In the genomic region with DNA sequence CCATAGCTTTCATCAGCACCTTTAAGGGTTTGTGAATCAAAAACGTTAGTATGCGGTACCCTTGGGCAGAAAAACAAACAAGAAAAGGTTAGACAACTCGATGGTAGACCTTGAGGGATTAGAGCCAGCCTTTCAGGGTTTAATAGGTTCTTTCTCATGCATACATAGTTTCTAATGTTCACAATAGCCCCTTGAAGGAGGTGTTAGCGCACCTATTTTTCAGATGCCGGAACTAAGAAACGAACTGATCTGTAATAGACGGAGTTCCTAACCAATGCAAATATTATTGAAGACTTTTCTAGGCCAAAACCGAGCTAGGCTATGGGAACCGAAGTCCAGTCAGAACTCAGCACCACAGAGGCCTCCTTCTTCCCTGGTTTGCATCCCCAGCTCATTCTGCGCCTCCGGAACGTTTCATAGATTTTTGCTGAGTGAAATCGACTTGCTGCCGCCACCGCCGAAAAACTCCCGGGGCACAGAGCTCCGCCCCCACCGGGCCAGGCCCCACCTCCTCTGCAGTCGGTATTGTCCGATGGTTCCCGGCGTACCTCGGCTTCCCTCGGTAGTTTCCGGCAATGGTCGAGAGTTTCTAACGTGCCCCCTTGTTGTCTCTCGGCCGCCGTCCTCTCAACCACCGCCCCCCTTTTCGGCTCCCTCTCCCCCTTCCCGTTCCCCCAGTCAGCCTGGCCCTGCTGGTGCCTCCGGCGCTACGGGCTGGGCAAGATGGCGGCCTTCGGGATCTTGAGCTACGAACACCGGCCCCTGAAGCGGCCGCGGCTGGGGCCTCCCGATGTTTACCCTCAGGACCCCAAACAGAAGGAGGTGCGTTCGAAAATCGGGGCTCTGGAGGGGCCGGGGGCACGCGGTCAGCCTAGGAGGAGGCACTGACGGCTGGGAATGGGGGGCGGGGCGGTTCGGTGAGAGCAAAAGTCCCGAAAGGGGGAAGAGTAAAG, we compare ENCODE assay signal across 8 cellular contexts. TPM values are rescaled to one million over a fixed set of nuclear protein-coding genes. Genes with fewer than 3 reads are reported as not detected.
DNase-seq lines count a peak whose midpoint lies in the region; ATAC-seq and TF ChIP-seq lines count a peak whose summit lies in the region.

Gene MED12 (plus strand): TSS at position 565 of the 953 bp plus-strand sequence. CDS start 159 bp downstream, at position 724.

- 0 out of 2 replicates have a peak, but pooled peaks cover 5% of the 10 kb centered on the region for H3F3A ChIP-seq in SU-DHL-6 (ENCODE audit: insufficient read depth)

- TF ChIP-seq CTCF in HFF-Myc (IDR thresholded peaks at IDR 0.05; ENCODE audit: low read depth, low read length, missing control alignments), result no peak
- no peak for TF ChIP-seq CTCF in SU-DHL-6 (IDR thresholded peaks at IDR 0.05; ENCODE audit: insufficient read depth, low read length, poor library complexity, severe bottlenecking)
- no peak for TF ChIP-seq CTCF in ovary (IDR thresholded peaks at IDR 0.05)
- no peak for TF ChIP-seq CTCF in thoracic aorta (IDR thresholded peaks at IDR 0.05)

- peak within 1 kb of the TSS; percentile 82 for H3K4me3 Mint-ChIP-seq in activated naive CD8-positive, alpha-beta T cell treated with anti-CD3 and anti-CD28 coated beads, Interleukin-2, amount 10 ng/mL, durations not matched to agents 7 days and 5 days

- H3K27ac ChIP-seq in SU-DHL-6 (ENCODE audit: low read depth, low read length) (peak within 1 kb of the TSS; percentile 72), ovary (peak within 1 kb of the TSS; percentile 70 to 72), thoracic aorta (peak within 1 kb of the TSS; percentile 69 to 73)

- no peaks in the 10 kb centered on the region for H3K9me3 Mint-ChIP-seq in activated naive CD8-positive, alpha-beta T cell treated with anti-CD3 and anti-CD28 coated beads, Interleukin-2, amount 10 ng/mL, durations not matched to agents 7 days and 5 days

- H3K9ac ChIP-seq in SU-DHL-6 (ENCODE audit: low read length), result peak within 1 kb of the TSS; percentile 75

- intact Hi-C loops in head of caudate nucleus (cut with DNase I) (no loop called here), ovary (cut with DNase I) (no loop called here)

- H3K27ac Mint-ChIP-seq in activated naive CD8-positive, alpha-beta T cell treated with anti-CD3 and anti-CD28 coated beads, Interleukin-2, amount 10 ng/mL, durations not matched to agents 7 days and 5 days, result peak within 1 kb of the TSS; percentile 86

- peaks cover 14% of the 10 kb centered on the region for H3K4me1 Mint-ChIP-seq in activated naive CD8-positive, alpha-beta T cell treated with anti-CD3 and anti-CD28 coated beads, Interleukin-2, amount 10 ng/mL, durations not matched to agents 7 days and 5 days

- TF ChIP-seq EP300 in ovary (IDR thresholded peaks at IDR 0.05), result no peak

- H3K4me1 ChIP-seq in ovary (ENCODE audit: insufficient read depth) (peaks cover 4% of the 10 kb centered on the region), thoracic aorta (ENCODE audit: control insufficient read depth in 1 of 2, low read depth in 2 of 2) (peaks cover 0 to 7% of the 10 kb centered on the region in 2 donors)

- ATAC-seq in activated naive CD8-positive, alpha-beta T cell treated with anti-CD3 and anti-CD28 coated beads, Interleukin-2, amount 10 ng/mL, durations not matched to agents 7 days and 5 days (ENCODE audit: low read depth), result peak; percentile 93
- peak; percentile 84 for ATAC-seq in thoracic aorta (ENCODE audit: insufficient number of reproducible peaks, low FRiP score, low read depth)

- no peak for TF ChIP-seq POLR2A in ovary (IDR thresholded peaks at IDR 0.05)

- H3K9me3 ChIP-seq in SU-DHL-6 (ENCODE audit: insufficient read depth, low read length) (no peaks in the 10 kb centered on the region), ovary (no peaks in the 10 kb centered on the region), thoracic aorta (no peaks in the 10 kb centered on the region)

- POLR2A ChIA-PET in activated naive CD8-positive, alpha-beta T cell treated with anti-CD3 and anti-CD28 coated beads, Interleukin-2, amount 10 ng/mL, durations not matched to agents 7 days and 5 days (lab: Charles Lee), result interaction anchor here (0.9 to 6.5 kb wide), 13 partner anchors 8 to 416 kb away, joined by 3 to 106 read pairs (median 5); partner anchors contain the start of genes CXorf65, FOXO4, NONO and SNX12

- no peaks in the 10 kb centered on the region for H3K9me2 ChIP-seq in SU-DHL-6 (replicated peaks; ENCODE audit: insufficient read depth, low read length)

- H3K36me3 ChIP-seq in SU-DHL-6 (ENCODE audit: low read length), result no peaks in the 10 kb centered on the region
- H3K36me3 ChIP-seq in ovary, result no peaks in the 10 kb centered on the region
- H3K36me3 ChIP-seq in thoracic aorta, result peaks cover 22% of the 10 kb centered on the region

- H3K4me3 ChIP-seq in HFF-Myc (replicated peaks; ENCODE audit: low read depth, low read length) (peak within 1 kb of the TSS; percentile 58), SU-DHL-6 (ENCODE audit: insufficient read depth, low read length, poor library complexity, severe bottlenecking) (peak within 1 kb of the TSS; percentile 72), ovary (peak within 1 kb of the TSS; percentile 66), thoracic aorta (peak within 1 kb of the TSS; percentile 87)

- H4K20me1 ChIP-seq in SU-DHL-6 (ENCODE audit: low read depth, low read length), result no peaks in the 10 kb centered on the region

- H3K36me3 Mint-ChIP-seq in activated naive CD8-positive, alpha-beta T cell treated with anti-CD3 and anti-CD28 coated beads, Interleukin-2, amount 10 ng/mL, durations not matched to agents 7 days and 5 days, result peaks cover 5% of the 10 kb centered on the region

- peak within 1 kb of the TSS; percentile 80 for H2AFZ ChIP-seq in SU-DHL-6 (ENCODE audit: low read depth, low read length, severe bottlenecking)

- H3K27me3 ChIP-seq in SU-DHL-6 (ENCODE audit: low read length), result no peaks in the 10 kb centered on the region
- H3K27me3 ChIP-seq in ovary, result no peaks in the 10 kb centered on the region
- H3K27me3 ChIP-seq in thoracic aorta (replicated peaks; ENCODE audit: insufficient read depth), result no peaks in the 10 kb centered on the region

- no peaks in the 10 kb centered on the region for H3K27me3 Mint-ChIP-seq in activated naive CD8-positive, alpha-beta T cell treated with anti-CD3 and anti-CD28 coated beads, Interleukin-2, amount 10 ng/mL, durations not matched to agents 7 days and 5 days

- H3K79me2 ChIP-seq in SU-DHL-6 (ENCODE audit: insufficient read depth, low read length), result no peaks in the 10 kb centered on the region

- peak within 1 kb of the TSS; percentile 90 for H3K4me2 ChIP-seq in SU-DHL-6 (ENCODE audit: low read depth, low read length, poor library complexity, severe bottlenecking)

- DNase-seq in GM04504 (ENCODE audit: low read depth) (peak; percentile 52), HFF-Myc (ENCODE audit: extremely low read depth, low read depth) (peak; percentile 35), NAMALWA (ENCODE audit: low spot score) (peak; percentile 75), head of caudate nucleus (peak; percentile 72 to 93 (median 86)), ovary (peak; percentile 87 to 94 (median 91)), thoracic aorta (ENCODE audit: low spot score) (peak; percentile 7)
- peak; percentile 83 for DNase-seq in activated naive CD8-positive, alpha-beta T cell treated with anti-CD3 and anti-CD28 coated beads, Interleukin-2, amount 10 ng/mL, durations not matched to agents 7 days and 5 days

- WGBS in ovary, 3 donors, result 25 to 38% (median 25%) methylated on average over 53 to 56 of the region's 56 CpGs

RNA-seq across cellular contexts. Expression of gene MED12, which starts in this region (rescaled TPM):
- 10 to 100 TPM; 64.7 to 77.1 TPM for total RNA-seq in activated naive CD8-positive, alpha-beta T cell treated with anti-CD3 and anti-CD28 coated beads, Interleukin-2, amount 10 ng/mL, durations not matched to agents 7 days and 5 days
- total RNA-seq in ovary (10 to 100 TPM; 36.5 to 68.4 (median 60.4) TPM), thoracic aorta (10 to 100 TPM; 22.9 to 48.8 TPM)
- polyA plus RNA-seq in ovary, result 10 to 100 TPM; 27.8 to 40.0 TPM

Comparison
In these comparisons a context has a peak if more than half of its experiments do, and no peak if none do; other contexts are left out.
1. Peak in every context shown above with its lines: DNase-seq, ATAC-seq, H3K4me3 ChIP-seq and H3K27ac ChIP-seq.
2. DNase-seq: peak in every context shown above with its lines; median percentile 91 in ovary; 86 in head of caudate nucleus; 83 in activated naive CD8-positive, alpha-beta T cell treated with anti-CD3 and anti-CD28 coated beads, Interleukin-2, amount 10 ng/mL, durations not matched to agents 7 days and 5 days; 75 in NAMALWA; 52 in GM04504; 35 in HFF-Myc; 7 in thoracic aorta.